8 cellular contexts compared by ENCODE assay signal in genomic region chr17:62065611-62066468, GRCh38. TPM values are rescaled to one million over a fixed set of nuclear protein-coding genes. Genes with fewer than 3 reads are reported as not detected.
A peak's percentile ranks its signal among the peaks of the same experiment; 100 is the strongest.
DNase-seq lines count a peak whose midpoint lies in the region; ATAC-seq, FAIRE-seq and TF ChIP-seq lines count a peak whose summit lies in the region.

No MANE protein-coding gene starts in this region.

- CTCF ChIA-PET in endothelial cell of umbilical vein (lab: Charles Lee) = interaction anchor here (0.6 to 1.6 kb wide), 18 partner anchors 9 to 653 kb away, joined by 3 to 13 read pairs (median 4); partner anchors contain the start of gene BRIP1

- H3K27ac ChIP-seq in OCI-LY1 (ENCODE audit: low read depth, low read length, poor library complexity, severe bottlenecking) = peak overlapping the region; percentile 78
- peak overlapping the region; percentile 98 for H3K27ac ChIP-seq in endothelial cell of umbilical vein (ENCODE audit: insufficient read depth, low read depth, low read length)

- TF ChIP-seq CTCF in OCI-LY1 (IDR thresholded peaks at IDR 0.05; ENCODE audit: low read length) (peak; percentile 92), endothelial cell of umbilical vein (IDR thresholded peaks at IDR 0.05; ENCODE audit: extremely low read depth in 1 of 2, insufficient read depth in 1 of 2, low read depth in 1 of 2, low read length in 2 of 2) (peak; percentile 93 to 94)

- H3K27me3 ChIP-seq in OCI-LY1 (ENCODE audit: insufficient read depth, low read length) (no peaks in the 10 kb centered on the region), endothelial cell of umbilical vein (ENCODE audit: control insufficient read depth in 2 of 2, insufficient read depth in 2 of 2, low read length in 2 of 2) (no peaks in the 10 kb centered on the region)

- peaks cover 2% of the 10 kb centered on the region for H3K9me1 ChIP-seq in endothelial cell of umbilical vein (replicated peaks; ENCODE audit: control insufficient read depth, extremely low read depth, insufficient read depth, low read length)

- peak; percentile 95 for TF ChIP-seq POLR2A in endothelial cell of umbilical vein (IDR thresholded peaks at IDR 0.05; ENCODE audit: low read depth, low read length)

- peaks cover 44% of the 10 kb centered on the region for H3K79me2 ChIP-seq in OCI-LY1 (ENCODE audit: insufficient read depth, low read length)
- peaks cover 47% of the 10 kb centered on the region for H3K79me2 ChIP-seq in endothelial cell of umbilical vein (ENCODE audit: control insufficient read depth, insufficient read depth, low read length)

- peak overlapping the region; percentile 98 for H3K9ac ChIP-seq in OCI-LY1 (ENCODE audit: low read length)
- H3K9ac ChIP-seq in endothelial cell of umbilical vein (replicated peaks; ENCODE audit: extremely low read depth, insufficient read depth, low read length) = peak overlapping the region; percentile 99

- H2AFZ ChIP-seq in OCI-LY1 (ENCODE audit: low read length) (no peak overlapping the region), endothelial cell of umbilical vein (ENCODE audit: low read depth, low read length) (peak overlapping the region; percentile 98)

- no peaks in the 10 kb centered on the region for H3F3A ChIP-seq in OCI-LY1 (ENCODE audit: insufficient read depth, low read length)

- H3K4me2 ChIP-seq in OCI-LY1 (ENCODE audit: low read length) (peak overlapping the region; percentile 62), endothelial cell of umbilical vein (ENCODE audit: insufficient read depth, low read length) (peak overlapping the region; percentile 54)

- dilution Hi-C loops in endothelial cell of umbilical vein (cut with MboI; ENCODE audit: extremely low pct_ligation_motif_present, low sequenced_read_pairs) = no loop called here

- peak; percentile 80 for ATAC-seq in GM21526 (IDR thresholded peaks at IDR 0.05; ENCODE audit: low FRiP score, unreplicated experiment)

- H3K4me3 ChIP-seq in OCI-LY1 (ENCODE audit: low read depth, low read length, poor library complexity, severe bottlenecking) (peak overlapping the region; percentile 96), endothelial cell of umbilical vein (replicated peaks in 1 of 3; ENCODE audit: insufficient read depth in 1 of 3, low read depth in 1 of 3, low read length in 3 of 3) (peak overlapping the region; percentile 68 to 100 (median 95))

- no peaks in the 10 kb centered on the region for H4K20me1 ChIP-seq in OCI-LY1 (ENCODE audit: insufficient read depth, low read length)
- H4K20me1 ChIP-seq in endothelial cell of umbilical vein (replicated peaks; ENCODE audit: control insufficient read depth, extremely low read depth, insufficient read depth, low read length) = peaks cover 23% of the 10 kb centered on the region

- DNase-seq in DMS114 treated with DMSO at 0.1 percent for 48 hours (lab: John Stamatoyannopoulos, UW; ENCODE audit: unreplicated experiment) (peak; percentile 95), HuH-7.5 (ENCODE audit: low spot score) (peak; percentile 99), activated T-cell treated with anti-CD3 and anti-CD28 coated beads for 1 hour (ENCODE audit: low read depth) (peak; percentile 97), endothelial cell of umbilical vein (ENCODE audit: low read depth, low spot score) (peak; percentile 98), midbrain (lab: John Stamatoyannopoulos, UW) (peak; percentile 98)
- peak; percentile 96 to 98 for DNase-seq in stimulated activated CD8-positive, alpha-beta memory T cell treated with anti-CD3 and anti-CD28 coated beads, Interleukin-15, amount 100 ng/mL, for 48 hours (ENCODE audit: low read depth in 2 of 2)

- intact Hi-C loops in endothelial cell of umbilical vein (cut with micrococcal nuclease) = loop anchor here (1.0 to 10.0 kb wide), 7 partner anchors 113 to 654 kb away; partner anchors contain the start of genes BRIP1 and INTS2

- H3K4me1 ChIP-seq in OCI-LY1 (ENCODE audit: insufficient read depth, low read length, severe bottlenecking) (peaks cover 28% of the 10 kb centered on the region), endothelial cell of umbilical vein (ENCODE audit: control insufficient read depth, extremely low read depth, insufficient read depth, low read length) (peaks cover 19% of the 10 kb centered on the region)

- peak; percentile 94 for FAIRE-seq in endothelial cell of umbilical vein (lab: Jason Lieb, UNC)

- POLR2A ChIA-PET in endothelial cell of umbilical vein (lab: Charles Lee) = interaction anchor here (0.6 to 1.0 kb wide), 4 partner anchors 9 to 609 kb away, joined by 3 to 4 read pairs (median 4); no protein-coding TSS in a partner anchor

- TSS peak; percentile 47 for BruUV-seq in endothelial cell of umbilical vein (replicated peaks; lab: Mats Ljungman, UMichigan)

- no peaks in the 10 kb centered on the region for H3K9me2 ChIP-seq in OCI-LY1 (ENCODE audit: low read depth, low read length)

- H3K36me3 ChIP-seq in OCI-LY1 (ENCODE audit: insufficient read depth, low read length) (peaks cover 28% of the 10 kb centered on the region), endothelial cell of umbilical vein (ENCODE audit: control insufficient read depth in 2 of 2, extremely low read depth in 1 of 2, insufficient read depth in 2 of 2, low read length in 2 of 2) (no peaks in the 10 kb centered on the region)

- no peaks in the 10 kb centered on the region for H3K9me3 ChIP-seq in OCI-LY1 (ENCODE audit: low read length)
- H3K9me3 ChIP-seq in endothelial cell of umbilical vein (replicated peaks; ENCODE audit: control insufficient read depth, insufficient read depth, low read length) = no peaks in the 10 kb centered on the region

TF ChIP-seq in endothelial cell of umbilical vein, 7 proteins besides CTCF, POLR2A, EP300 and RAD21:
- TF ChIP-seq MAX (IDR thresholded peaks at IDR 0.05; ENCODE audit: insufficient read depth, insufficient read length) (peak; percentile 93), GATA2 (IDR thresholded peaks at IDR 0.05; ENCODE audit: insufficient read depth, insufficient read length, low read depth, low read length) (no peak), JUN (IDR thresholded peaks at IDR 0.05; ENCODE audit: borderline replicate concordance, insufficient read depth, insufficient read length, low read depth) (no peak), POLR2AphosphoS5 (IDR thresholded peaks at IDR 0.05; ENCODE audit: insufficient read depth, low read depth, low read length) (peak; percentile 62), FOS (IDR thresholded peaks at IDR 0.05; ENCODE audit: borderline replicate concordance, insufficient read depth, low read length) (no peak), MYC (IDR thresholded peaks at IDR 0.05; ENCODE audit: low read depth, low read length) (no peak)

RNA-seq across cellular contexts. Expression of gene MED13, which starts 0.8 kb away (rescaled TPM):
- total RNA-seq in endothelial cell of umbilical vein = 49.6 and 52.3 TPM in 2 replicates
- polyA plus RNA-seq in endothelial cell of umbilical vein = 10.0 and 11.6 TPM in 2 replicates
- polyA plus RNA-seq in endothelial cell of umbilical vein (2011; cell fraction: cytosol; rRNA removed) = 12.3 and 12.6 TPM in 2 replicates
- 40.0 and 44.5 TPM in 2 replicates for polyA plus RNA-seq in endothelial cell of umbilical vein (2011; cell fraction: nucleus; rRNA removed)
- 17.1 and 21.4 TPM in 2 replicates for polyA plus RNA-seq in endothelial cell of umbilical vein (2012)
- 185 and 196 TPM in 2 replicates for polyA minus RNA-seq in endothelial cell of umbilical vein
- polyA minus RNA-seq in endothelial cell of umbilical vein (2011; cell fraction: cytosol; rRNA and poly(A)+ RNA removed) = 45.4 TPM
- polyA minus RNA-seq in endothelial cell of umbilical vein (2011; cell fraction: nucleus; rRNA and poly(A)+ RNA removed) = 165 and 243 TPM in 2 replicates

Comparison
In these comparisons a context has a peak if more than half of its experiments do, and no peak if none do; other contexts are left out.
1. Peak in every context shown above with its lines: DNase-seq, ATAC-seq, H3K4me3 ChIP-seq and H3K27ac ChIP-seq.